In the genomic region with DNA sequence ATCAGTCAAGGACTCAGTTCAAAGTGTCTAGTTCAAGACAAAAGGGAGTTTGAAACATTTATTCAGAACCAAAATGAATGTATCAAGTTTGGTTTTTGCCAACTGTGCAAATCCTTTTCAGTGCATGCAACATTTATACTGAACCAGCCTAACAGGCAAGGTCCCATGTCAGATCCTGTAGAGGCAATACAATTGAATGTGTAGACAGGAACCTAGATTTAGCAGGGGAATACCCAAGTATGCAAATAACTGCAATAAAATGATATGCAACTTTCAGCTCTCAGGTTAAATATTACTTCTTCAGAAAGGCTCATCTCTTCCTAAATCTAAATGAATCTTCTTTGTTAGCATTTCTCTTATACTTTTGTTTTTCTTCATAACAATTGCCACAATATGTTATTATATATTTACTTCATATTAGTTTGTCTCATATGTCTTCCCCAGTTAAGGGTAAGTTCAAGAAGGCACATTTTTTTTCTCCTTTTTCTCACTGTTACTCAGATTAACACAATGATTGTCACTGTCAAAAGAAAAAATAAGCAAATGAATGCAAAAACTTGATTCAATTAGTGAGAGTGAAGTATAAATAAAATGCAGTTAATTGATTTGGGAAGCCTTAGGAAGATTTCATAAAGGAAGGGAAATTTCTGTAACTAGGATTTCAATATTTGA, we compare ENCODE assay signal across 13 cellular contexts.
A peak's percentile ranks its signal among the peaks of the same experiment; 100 is the strongest.
DNase-seq lines count a peak whose midpoint lies in the region; ATAC-seq and TF ChIP-seq lines count a peak whose summit lies in the region.
"Had no signal": no experiment of that assay in that cellular context is flagged by ENCODE, and none has a peak within 500 bp of the region (broad histone marks: within the 10 kb centered on the region; RNA-seq: fewer than 3 reads in every experiment).

No MANE protein-coding gene starts in this region.

- H3K4me1 ChIP-seq in colonic mucosa: no peaks in the 10 kb centered on the region
- H3K4me1 ChIP-seq in aorta (ENCODE audit: control insufficient read depth in 1 of 2, insufficient read depth in 2 of 2, low read length in 2 of 2): no peaks in the 10 kb centered on the region
- H3K4me1 ChIP-seq: gastroesophageal sphincter, SJSA1 had no signal

- DNase-seq in colonic mucosa (peak; percentile 23), SHP77 (lab: John Stamatoyannopoulos, UW) (no peak), Ammon's horn (ENCODE audit: low spot score) (no peak), NCI-H2029 treated with DMSO at 0.1 percent for 48 hours (lab: John Stamatoyannopoulos, UW) (no peak), aorta (no peak)
- DNase-seq: DND-41, NCI-H1417 treated with DMSO at 0.1 percent for 48 hours had no signal

- no peak for TF ChIP-seq CTCF in colonic mucosa (IDR thresholded peaks at IDR 0.05)

- H3K27me3 ChIP-seq in colonic mucosa (no peaks in the 10 kb centered on the region), aorta (ENCODE audit: control insufficient read depth in 1 of 2, insufficient read depth in 2 of 2, low read length in 1 of 2) (no peaks in the 10 kb centered on the region)
- H3K27me3 ChIP-seq: gastroesophageal sphincter, SJSA1 had no signal

- no peaks in the 10 kb centered on the region for H3K9me3 ChIP-seq in colonic mucosa
- no peaks in the 10 kb centered on the region for H3K9me3 ChIP-seq in aorta (ENCODE audit: control insufficient read depth, low read length)
- H3K9me3 ChIP-seq: gastroesophageal sphincter, SJSA1 had no signal

- peak; percentile 92 for ATAC-seq in GM18520 (IDR thresholded peaks at IDR 0.05; ENCODE audit: unreplicated experiment)
- ATAC-seq in GM21515 (IDR thresholded peaks at IDR 0.05; ENCODE audit: unreplicated experiment): peak; percentile 93
- peak; percentile 93 for ATAC-seq in HG03135 (IDR thresholded peaks at IDR 0.05; ENCODE audit: unreplicated experiment)
- no peak for ATAC-seq in aorta (ENCODE audit: low FRiP score)
- ATAC-seq: gastroesophageal sphincter, HCT116 had no signal

- H3K4me3 ChIP-seq in colonic mucosa (no peak overlapping the region), aorta (ENCODE audit: low read length in 2 of 2) (no peak overlapping the region)
- H3K4me3 ChIP-seq: gastroesophageal sphincter, SJSA1 had no signal

- H3K36me3 ChIP-seq in colonic mucosa: no peaks in the 10 kb centered on the region
- no peaks in the 10 kb centered on the region for H3K36me3 ChIP-seq in aorta (ENCODE audit: control insufficient read depth in 1 of 2, insufficient read depth in 2 of 2, low read length in 1 of 2)
- H3K36me3 ChIP-seq: gastroesophageal sphincter, SJSA1 had no signal

- no peak overlapping the region for H3K27ac ChIP-seq in colonic mucosa
- H3K27ac ChIP-seq in aorta (ENCODE audit: low read depth in 1 of 2, low read length in 2 of 2): no peak overlapping the region
- H3K27ac ChIP-seq: gastroesophageal sphincter, SJSA1 had no signal

- no peak overlapping the region for H3K9ac ChIP-seq in colonic mucosa (ENCODE audit: low read depth in 2 of 2, low read length in 2 of 2)

- intact Hi-C loops in colonic mucosa (cut with DNase I): no loop called here
- intact Hi-C loops in aorta (cut with DNase I): no loop called here
